ENCODE assay signal across 1 cellular context in the genomic region with DNA sequence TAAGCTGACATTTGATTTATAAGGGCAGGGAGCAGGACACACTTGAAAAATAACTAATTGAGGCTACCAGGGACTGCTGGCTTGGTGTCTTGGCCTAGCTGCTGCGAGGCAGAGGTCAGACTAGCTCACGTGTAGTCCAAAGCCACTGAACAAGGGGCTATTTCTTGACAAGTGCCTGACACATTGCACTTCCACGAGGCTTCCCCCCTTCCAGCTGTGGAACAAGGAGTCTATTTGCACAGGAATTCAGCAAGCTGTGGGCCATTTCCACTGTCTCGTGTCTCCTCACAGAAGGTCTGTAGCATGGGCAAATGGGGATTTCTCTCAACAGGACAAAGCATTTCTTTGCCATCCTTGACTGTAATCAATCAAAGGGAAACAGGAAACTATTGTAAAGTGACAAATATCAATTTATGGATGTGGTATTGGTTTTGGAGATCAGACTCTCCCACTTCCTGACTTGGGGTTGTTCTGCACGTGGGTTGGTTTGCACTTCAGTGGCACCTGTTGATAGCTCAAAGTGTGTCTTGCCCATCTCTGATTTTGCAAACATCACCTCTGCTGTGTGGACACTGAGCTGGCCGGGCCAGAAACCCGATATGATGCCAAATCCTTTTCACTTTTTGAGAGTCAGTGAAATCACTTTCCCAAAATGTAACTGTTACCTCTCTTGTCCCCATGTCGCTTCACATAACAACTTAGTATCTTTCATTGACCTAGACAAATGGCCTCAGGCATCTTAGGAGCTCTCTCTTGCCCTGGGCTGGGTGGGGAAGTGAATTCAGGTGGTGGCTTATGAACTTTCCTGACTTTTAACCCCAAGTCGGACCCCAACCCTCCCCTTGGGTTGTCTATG.
TF ChIP-seq lines count a peak whose summit lies in the region.

No MANE protein-coding gene starts in this region.

TF ChIP-seq in H1, 55 proteins besides CTCF, POLR2A, EP300 and RAD21:
- TF ChIP-seq SP1 (IDR thresholded peaks at IDR 0.05; ENCODE audit: low read depth, low read length) (no peak), ATF3 (IDR thresholded peaks at IDR 0.05; ENCODE audit: insufficient read depth, low read depth, low read length) (no peak), SIRT6 (IDR thresholded peaks at IDR 0.05; ENCODE audit: low read length) (no peak), EZH2 (IDR thresholded peaks at IDR 0.05; ENCODE audit: low read depth, low read length, severe bottlenecking) (no peak), CBX5 (IDR thresholded peaks at IDR 0.05; ENCODE audit: low read depth, low read length) (no peak), CHD2 (IDR thresholded peaks at IDR 0.05; ENCODE audit: low read length) (no peak), SIN3A (conservative IDR thresholded peaks at IDR 0.05 in 1 of 2, IDR thresholded peaks at IDR 0.05 in 1 of 2; ENCODE audit: low read depth in 1 of 2, low read length in 2 of 2) (no peak), SIX5 (IDR thresholded peaks at IDR 0.05; ENCODE audit: low read depth, low read length) (no peak), YY1 (IDR thresholded peaks at IDR 0.05; ENCODE audit: low read depth, low read length) (no peak), SP4 (IDR thresholded peaks at IDR 0.05; ENCODE audit: low read length) (no peak), TEAD4 (IDR thresholded peaks at IDR 0.05; ENCODE audit: low read depth, low read length) (no peak), NRF1 (IDR thresholded peaks at IDR 0.05; ENCODE audit: low read depth, low read length) (no peak), TAF1 (IDR thresholded peaks at IDR 0.05; ENCODE audit: low read depth, low read length) (no peak), POU5F1 (IDR thresholded peaks at IDR 0.05; ENCODE audit: low read depth, low read length) (no peak), CHD1 (IDR thresholded peaks at IDR 0.05; ENCODE audit: low read depth, low read length) (no peak), RFX5 (IDR thresholded peaks at IDR 0.05; ENCODE audit: borderline replicate concordance, low read depth, low read length) (no peak)
- TF ChIP-seq, protein P1, sequence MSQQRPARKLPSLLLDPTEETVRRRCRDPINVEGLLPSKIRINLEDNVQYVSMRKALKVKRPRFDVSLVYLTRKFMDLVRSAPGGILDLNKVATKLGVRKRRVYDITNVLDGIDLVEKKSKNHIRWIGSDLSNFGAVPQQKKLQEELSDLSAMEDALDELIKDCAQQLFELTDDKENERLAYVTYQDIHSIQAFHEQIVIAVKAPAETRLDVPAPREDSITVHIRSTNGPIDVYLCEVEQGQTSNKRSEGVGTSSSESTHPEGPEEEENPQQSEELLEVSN (IDR thresholded peaks at IDR 0.05), result no peak
